In the genomic region with DNA sequence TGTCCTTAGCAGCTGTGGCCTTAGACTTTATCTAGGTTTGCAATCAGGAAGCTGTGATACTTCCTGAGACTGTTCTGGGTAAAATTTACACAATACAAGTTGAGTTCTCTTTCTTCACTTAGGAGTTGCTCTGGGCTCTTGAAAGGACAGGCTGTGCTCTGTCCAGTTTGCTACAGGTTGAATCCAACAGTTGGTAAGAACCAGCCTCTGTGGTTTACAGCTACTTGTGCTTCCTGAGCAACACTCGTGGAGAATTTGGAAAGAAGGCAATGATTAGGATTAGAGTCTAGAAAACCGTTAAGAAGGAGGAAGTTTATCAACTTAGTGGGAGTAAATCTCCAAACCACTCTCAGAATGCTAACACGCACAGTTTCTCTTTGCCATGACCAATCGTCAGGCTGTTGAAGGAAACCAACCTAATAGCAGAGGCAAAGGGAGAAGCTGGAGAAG, we compare ENCODE assay signal across 16 cellular contexts. TPM values are rescaled to one million over a fixed set of nuclear protein-coding genes. Genes with fewer than 3 reads are reported as not detected.
DNase-seq lines count a peak whose midpoint lies in the region; ATAC-seq and TF ChIP-seq lines count a peak whose summit lies in the region.
"Had no signal": no experiment of that assay in that cellular context is flagged by ENCODE, and none has a peak within 500 bp of the region (broad histone marks: within the 10 kb centered on the region; RNA-seq: fewer than 3 reads in every experiment).

No MANE protein-coding gene starts in this region.

- peak overlapping the region; percentile 83 for H3K27ac Mint-ChIP-seq in activated CD4-positive, alpha-beta T cell treated with anti-CD3 and anti-CD28 coated beads, Interleukin-2, amount 10 ng/mL, durations not matched to agents 7 days and 5 days
- H3K27ac Mint-ChIP-seq in endothelial cell (ENCODE audit: unreplicated experiment): peak overlapping the region; percentile 97
- H3K27ac Mint-ChIP-seq: HFFc6 had no signal

- 10 to 20% (median 13%) methylated on average over 4 of the region's 4 CpGs for WGBS in spleen, 5 donors

- DNase-seq in activated CD4-positive, alpha-beta T cell treated with anti-CD3 and anti-CD28 coated beads, Interleukin-2, amount 10 ng/mL, durations not matched to agents 7 days and 5 days: no peak
- DNase-seq in activated CD4-positive, alpha-beta T cell treated with anti-CD3 and anti-CD28 coated beads, Interleukin-2, amount 50 U/mL, for 1 hour: no peak
- DNase-seq in endothelial cell (ENCODE audit: low spot score) (no peak), spleen (no peak), activated gamma-delta T cell treated with Interleukin-2 at 50 U/mL for 16 hours (no peak), NAMALWA (ENCODE audit: low spot score) (no peak)
- DNase-seq: activated CD4-positive, CD25-positive, alpha-beta regulatory T cell; effector CD8-positive, alpha-beta T cell; HFFc6; naive B cell; NCI-H1417; PC-3; stimulated activated CD4-positive, alpha-beta T cell treated with anti-CD3 and anti-CD28 coated beads, Interleukin-15, amount 100 ng/mL, for 24 hours; stimulated activated naive CD4-positive, alpha-beta T cell treated with Interleukin-2 at 50 U/mL for 16 hours had no signal

- H3K4me1 Mint-ChIP-seq in activated CD4-positive, alpha-beta T cell treated with anti-CD3 and anti-CD28 coated beads, Interleukin-2, amount 10 ng/mL, durations not matched to agents 7 days and 5 days: peaks cover 50% of the 10 kb centered on the region
- peaks cover 11% of the 10 kb centered on the region for H3K4me1 Mint-ChIP-seq in endothelial cell (ENCODE audit: unreplicated experiment)

- no peaks in the 10 kb centered on the region for H3K9me3 Mint-ChIP-seq in activated CD4-positive, alpha-beta T cell treated with anti-CD3 and anti-CD28 coated beads, Interleukin-2, amount 10 ng/mL, durations not matched to agents 7 days and 5 days
- no peaks in the 10 kb centered on the region for H3K9me3 Mint-ChIP-seq in endothelial cell (ENCODE audit: unreplicated experiment)
- H3K9me3 Mint-ChIP-seq: HFFc6, naive B cell had no signal

- peak overlapping the region; percentile 40 for H3K4me3 Mint-ChIP-seq in activated CD4-positive, alpha-beta T cell treated with anti-CD3 and anti-CD28 coated beads, Interleukin-2, amount 10 ng/mL, durations not matched to agents 7 days and 5 days
- no peak overlapping the region for H3K4me3 Mint-ChIP-seq in endothelial cell (ENCODE audit: unreplicated experiment)
- H3K4me3 Mint-ChIP-seq: HFFc6 had no signal

- TF ChIP-seq POLR2A in spleen (IDR thresholded peaks at IDR 0.05): no peak

- POLR2A ChIA-PET in activated CD4-positive, alpha-beta T cell treated with anti-CD3 and anti-CD28 coated beads, Interleukin-2, amount 10 ng/mL, durations not matched to agents 7 days and 5 days (lab: Charles Lee): no interaction called here

- ATAC-seq in GM18868 (IDR thresholded peaks at IDR 0.05; ENCODE audit: unreplicated experiment): no peak
- ATAC-seq: PC-3 had no signal

- H3K4me2 ChIP-seq in OCI-LY1 (ENCODE audit: low read length): no peak overlapping the region

- H3K27me3 Mint-ChIP-seq in activated CD4-positive, alpha-beta T cell treated with anti-CD3 and anti-CD28 coated beads, Interleukin-2, amount 10 ng/mL, durations not matched to agents 7 days and 5 days: no peaks in the 10 kb centered on the region
- H3K27me3 Mint-ChIP-seq in endothelial cell (ENCODE audit: unreplicated experiment): no peaks in the 10 kb centered on the region

- peaks cover 7% of the 10 kb centered on the region for H3K36me3 Mint-ChIP-seq in activated CD4-positive, alpha-beta T cell treated with anti-CD3 and anti-CD28 coated beads, Interleukin-2, amount 10 ng/mL, durations not matched to agents 7 days and 5 days (ENCODE audit: low read depth)
- no peaks in the 10 kb centered on the region for H3K36me3 Mint-ChIP-seq in endothelial cell (ENCODE audit: low read depth, unreplicated experiment)
- H3K36me3 Mint-ChIP-seq: naive B cell had no signal

- H3K4me3 ChIP-seq in OCI-LY1 (ENCODE audit: low read depth, low read length, poor library complexity, severe bottlenecking) (no peak overlapping the region), spleen (peak overlapping the region in 1 of 8 donors; percentile 45)

- H2AFZ ChIP-seq in OCI-LY1 (ENCODE audit: low read length): peak overlapping the region; percentile 68; the same call in 1 of the 2 replicates

- no peaks in the 10 kb centered on the region for H3K9me2 ChIP-seq in OCI-LY1 (ENCODE audit: low read depth, low read length)

- H3K27me3 ChIP-seq in OCI-LY1 (ENCODE audit: insufficient read depth, low read length) (no peaks in the 10 kb centered on the region), spleen (replicated peaks in 1 of 7) (no peaks in the 10 kb centered on the region)

- no peaks in the 10 kb centered on the region for H3K9me3 ChIP-seq in OCI-LY1 (ENCODE audit: low read length)
- no peaks in the 10 kb centered on the region for H3K9me3 ChIP-seq in spleen

- H3K36me3 ChIP-seq in OCI-LY1 (ENCODE audit: insufficient read depth, low read length) (no peaks in the 10 kb centered on the region), spleen (no peaks in the 10 kb centered on the region)

- no peak for TF ChIP-seq CTCF in OCI-LY1 (IDR thresholded peaks at IDR 0.05; ENCODE audit: low read length)
- no peak for TF ChIP-seq CTCF in endothelial cell (IDR thresholded peaks at IDR 0.05; ENCODE audit: unreplicated experiment)
- TF ChIP-seq CTCF in spleen (IDR thresholded peaks at IDR 0.05 in 8 of 11, conservative IDR thresholded peaks at IDR 0.05 in 3 of 11): no peak

- H3K9ac ChIP-seq in OCI-LY1 (ENCODE audit: low read length): no peak overlapping the region; the same call in 1 of the 2 replicates

- H3F3A ChIP-seq in OCI-LY1 (ENCODE audit: insufficient read depth, low read length): no peaks in the 10 kb centered on the region

- H3K79me2 ChIP-seq in OCI-LY1 (ENCODE audit: insufficient read depth, low read length): no peaks in the 10 kb centered on the region

- peaks cover 23% of the 10 kb centered on the region for H3K4me1 ChIP-seq in OCI-LY1 (ENCODE audit: insufficient read depth, low read length, severe bottlenecking)
- peaks cover 0 to 74% (median 37%) of the 10 kb centered on the region in 6 donors for H3K4me1 ChIP-seq in spleen

- H3K27ac ChIP-seq in OCI-LY1 (ENCODE audit: low read depth, low read length, poor library complexity, severe bottlenecking): no peak overlapping the region
- H3K27ac ChIP-seq in spleen: peak overlapping the region in 7 of 8 donors; percentile 66 to 86 (median 80)

- CTCF ChIA-PET in activated CD4-positive, alpha-beta T cell treated with anti-CD3 and anti-CD28 coated beads, Interleukin-2, amount 10 ng/mL, durations not matched to agents 7 days and 5 days (lab: Charles Lee): interaction anchor here (0.6 to 1.3 kb wide), 3 partner anchors 14 to 49 kb away, joined by 3 to 4 read pairs (median 3); no protein-coding TSS in a partner anchor

- H4K20me1 ChIP-seq in OCI-LY1 (ENCODE audit: insufficient read depth, low read length): no peaks in the 10 kb centered on the region

- intact Hi-C loops in spleen (cut with DNase I; ENCODE audit: low total_unique reads): no loop called here

RNA-seq across cellular contexts. Expression of a gene that starts 26.8 kb away (rescaled TPM):
- total RNA-seq in activated CD4-positive, alpha-beta T cell treated with anti-CD3 and anti-CD28 coated beads, Interleukin-2, amount 10 ng/mL, durations not matched to agents 7 days and 5 days: 10 to 100 TPM; 47.8 to 49.6 TPM
- total RNA-seq in endothelial cell (ENCODE audit: unreplicated experiment): 0.26 TPM
- 10 to 100 TPM; 10.0 to 19.2 (median 13.2) TPM for total RNA-seq in spleen
- polyA plus RNA-seq in spleen: 1 to 10 TPM; 1.9 to 3.0 (median 2.3) TPM
